ENCODE assay signal across 17 cellular contexts in genomic region chr7:2371329-2371728, GRCh38. TPM values are rescaled to one million over a fixed set of nuclear protein-coding genes. Genes with fewer than 3 reads are reported as not detected.
DNase-seq lines count a peak whose midpoint lies in the region; ATAC-seq, FAIRE-seq and TF ChIP-seq lines count a peak whose summit lies in the region.
"Had no signal": no experiment of that assay in that cellular context is flagged by ENCODE, and none has a peak within 500 bp of the region (broad histone marks: within the 10 kb centered on the region; RNA-seq: fewer than 3 reads in every experiment).

No MANE protein-coding gene starts in this region.

- intact Hi-C loops in natural killer cell (cut with micrococcal nuclease): no loop called here

- H3K36me3 Mint-ChIP-seq in natural killer cell treated with Interleukin-12 subunit alpha and Interleukin-12 subunit beta and Interleukin-15 and Interleukin-18, amount 100 ng/mL, for 72 hours: peaks cover 31% of the 10 kb centered on the region
- peaks cover 11% of the 10 kb centered on the region for H3K36me3 Mint-ChIP-seq in natural killer cell

- peak; percentile 13 for FAIRE-seq in bronchial epithelial cell (lab: Jason Lieb, UNC)
- peak; percentile 86 for FAIRE-seq in urothelium cell line (lab: Jason Lieb, UNC)
- FAIRE-seq: H54 had no signal

- no peak overlapping the region for H3K4me3 ChIP-seq in bronchial epithelial cell (ENCODE audit: low read depth, low read length)
- H3K4me3 ChIP-seq: HAP-1 had no signal

- H3K36me3 ChIP-seq in bronchial epithelial cell (ENCODE audit: control insufficient read depth, insufficient read depth, low read length): peaks cover 63% of the 10 kb centered on the region

- no peak overlapping the region for H3K4me3 Mint-ChIP-seq in natural killer cell treated with Interleukin-12 subunit alpha and Interleukin-12 subunit beta and Interleukin-15 and Interleukin-18, amount 100 ng/mL, for 72 hours
- H3K4me3 Mint-ChIP-seq in natural killer cell: no peak overlapping the region
- H3K4me3 Mint-ChIP-seq: CD4-positive, alpha-beta memory T cell; HFFc6 had no signal

- ATAC-seq in natural killer cell treated with Interleukin-12 subunit alpha and Interleukin-12 subunit beta and Interleukin-15 and Interleukin-18, amount 100 ng/mL, for 72 hours: no peak
- ATAC-seq in natural killer cell: no peak

- TF ChIP-seq CTCF in natural killer cell (IDR thresholded peaks at IDR 0.05): no peak
- no peak for TF ChIP-seq CTCF in bronchial epithelial cell (IDR thresholded peaks at IDR 0.05; ENCODE audit: insufficient read depth, low read length, severe bottlenecking)

- no peaks in the 10 kb centered on the region for H3K27me3 Mint-ChIP-seq in natural killer cell treated with Interleukin-12 subunit alpha and Interleukin-12 subunit beta and Interleukin-15 and Interleukin-18, amount 100 ng/mL, for 72 hours
- no peaks in the 10 kb centered on the region for H3K27me3 Mint-ChIP-seq in natural killer cell (ENCODE audit: low read depth in 2 of 2)
- H3K27me3 Mint-ChIP-seq: CD4-positive, alpha-beta memory T cell had no signal

- H3K9me3 Mint-ChIP-seq in natural killer cell treated with Interleukin-12 subunit alpha and Interleukin-12 subunit beta and Interleukin-15 and Interleukin-18, amount 100 ng/mL, for 72 hours: no peaks in the 10 kb centered on the region
- no peaks in the 10 kb centered on the region for H3K9me3 Mint-ChIP-seq in natural killer cell
- H3K9me3 Mint-ChIP-seq: CD4-positive, alpha-beta memory T cell; HFFc6 had no signal

- peak; percentile 20 for DNase-seq in natural killer cell treated with Interleukin-12 subunit alpha and Interleukin-12 subunit beta and Interleukin-15 and Interleukin-18, amount 100 ng/mL, for 72 hours (ENCODE audit: low spot score)
- DNase-seq in natural killer cell: no peak
- no peak for DNase-seq in bronchial epithelial cell (ENCODE audit: low read depth)
- DNase-seq in urothelium cell line (ENCODE audit: low spot score): no peak
- no peak for DNase-seq in NCI-H1105 treated with DMSO at 0.1 percent for 48 hours (lab: John Stamatoyannopoulos, UW)
- no peak for DNase-seq in MV-4-11 (lab: John Stamatoyannopoulos, UW)
- DNase-seq: C1 segment of cervical spinal cord; Calu3; CD4-positive, alpha-beta memory T cell; COR-L47; DMS53; DMS79 treated with DMSO at 0.1 percent for 48 hours; GF-D8; GOT3; HFFc6 had no signal

- H3K4me1 Mint-ChIP-seq in natural killer cell treated with Interleukin-12 subunit alpha and Interleukin-12 subunit beta and Interleukin-15 and Interleukin-18, amount 100 ng/mL, for 72 hours (ENCODE audit: low read depth in 2 of 2): peaks cover 5 to 9% of the 10 kb centered on the region in 2 donors
- peaks cover 0 to 13% of the 10 kb centered on the region in 2 donors for H3K4me1 Mint-ChIP-seq in natural killer cell
- H3K4me1 Mint-ChIP-seq: CD4-positive, alpha-beta memory T cell had no signal

- no peaks in the 10 kb centered on the region for H3K27me3 ChIP-seq in bronchial epithelial cell (ENCODE audit: control insufficient read depth, insufficient read depth, low read length)

- H3K27ac Mint-ChIP-seq in natural killer cell treated with Interleukin-12 subunit alpha and Interleukin-12 subunit beta and Interleukin-15 and Interleukin-18, amount 100 ng/mL, for 72 hours: no peak overlapping the region
- H3K27ac Mint-ChIP-seq in natural killer cell: no peak overlapping the region
- H3K27ac Mint-ChIP-seq: HFFc6 had no signal

RNA-seq across cellular contexts. Expression of gene EIF3B, which starts 16.7 kb away (rescaled TPM):
- total RNA-seq in natural killer cell treated with Interleukin-12 subunit alpha and Interleukin-12 subunit beta and Interleukin-15 and Interleukin-18, amount 100 ng/mL, for 72 hours: 100 to 1,000 TPM; 229 to 348 TPM
- total RNA-seq in natural killer cell: 100 to 1,000 TPM; 194 to 219 (median 197) TPM
- total RNA-seq in bronchial epithelial cell: 195 and 262 TPM in 2 replicates

RNA-seq across cellular contexts. Expression of gene CHST12, which starts 32.1 kb away (rescaled TPM):
- 10 to 100 TPM; 29.6 to 31.7 TPM for total RNA-seq in natural killer cell treated with Interleukin-12 subunit alpha and Interleukin-12 subunit beta and Interleukin-15 and Interleukin-18, amount 100 ng/mL, for 72 hours
- total RNA-seq in natural killer cell (100 to 1,000 TPM; 102 to 159 (median 124) TPM), bronchial epithelial cell (0.51 and 0.79 TPM in 2 replicates)

RNA-seq across cellular contexts. Expression of gene SNX8, which starts 57.1 kb away (rescaled TPM):
- 10 to 100 TPM; 28.9 to 34.5 TPM for total RNA-seq in natural killer cell treated with Interleukin-12 subunit alpha and Interleukin-12 subunit beta and Interleukin-15 and Interleukin-18, amount 100 ng/mL, for 72 hours
- total RNA-seq in natural killer cell (10 to 100 TPM in 2 of 3 donors, 1 to 10 TPM in 1; 8.3 to 15.7 (median 12.6) TPM), bronchial epithelial cell (8.7 and 12.9 TPM in 2 replicates)

Comparison
In these comparisons a context has a peak if more than half of its experiments do, and no peak if none do; other contexts are left out.
1. RNA of gene CHST12, which starts 32.1 kb away (total RNA-seq): 102 to 159 TPM in natural killer cell and 29.6 to 31.7 TPM in natural killer cell treated with Interleukin-12 subunit alpha and Interleukin-12 subunit beta and Interleukin-15 and Interleukin-18, amount 100 ng/mL, for 72 hours; 0.51 to 0.79 TPM in bronchial epithelial cell; every median in the first group is over 10 times any median in the second.